Comparison of ENCODE assay signal across 8 cellular contexts in the genomic region with DNA sequence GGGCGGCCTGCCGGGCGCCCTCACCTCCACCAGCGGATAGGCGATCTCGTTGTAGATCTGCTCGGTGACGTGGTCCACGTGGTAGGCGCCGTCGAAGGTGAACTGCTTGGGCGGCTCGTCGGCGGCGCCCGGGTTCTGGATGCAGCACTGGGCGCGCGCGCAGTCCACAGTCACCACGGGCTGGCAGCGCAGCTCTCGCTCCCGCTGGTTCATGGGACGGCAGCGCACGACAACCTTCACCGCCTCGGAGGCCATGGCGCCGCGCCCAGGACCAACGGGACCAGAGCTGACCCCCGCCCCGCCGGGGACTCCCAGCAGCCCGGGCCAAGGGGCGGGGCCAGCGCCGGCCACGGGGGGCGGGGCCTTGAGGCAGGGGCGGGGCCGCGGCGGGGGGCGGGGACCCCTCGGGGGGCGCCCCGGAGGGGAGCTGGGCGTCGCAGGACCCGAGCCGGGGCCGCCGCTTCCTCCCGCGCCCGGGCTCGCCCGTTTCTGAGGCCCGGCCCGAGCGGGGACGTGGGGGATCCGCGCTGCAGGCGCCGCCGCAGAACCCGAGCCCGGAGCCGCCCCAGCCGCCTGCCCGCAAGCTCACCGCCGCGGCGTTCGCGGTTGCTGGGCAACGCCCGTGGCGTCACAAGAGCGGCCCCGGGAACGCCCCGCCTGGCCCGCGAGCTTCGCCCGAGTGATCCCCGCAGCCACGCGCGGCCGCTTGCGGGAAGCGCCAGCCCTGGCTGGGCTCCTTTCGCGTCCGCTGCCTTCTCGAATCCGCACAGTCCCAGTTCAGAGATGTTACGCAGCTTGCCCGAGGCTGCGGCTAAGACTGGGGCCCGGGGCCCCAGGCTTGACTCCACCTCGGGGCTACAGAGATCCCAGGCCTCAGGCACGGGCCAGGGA. TPM values are rescaled to one million over a fixed set of nuclear protein-coding genes. Genes with fewer than 3 reads are reported as not detected.
A peak's percentile ranks its signal among the peaks of the same experiment; 100 is the strongest.
DNase-seq lines count a peak whose midpoint lies in the region; ATAC-seq lines count a peak whose summit lies in the region.

A gene (minus strand): TSS at position 556 of the 891 bp plus-strand sequence. CDS start 301 bp downstream, at position 255.

- intact Hi-C loops in left ventricle myocardium superior (cut with micrococcal nuclease): no loop called here

- POLR2A ChIA-PET in CD8-positive, alpha-beta memory T cell (lab: Charles Lee): no interaction called here

- no peaks in the 10 kb centered on the region for H3K36me3 ChIP-seq in CD8-positive, alpha-beta memory T cell (ENCODE audit: insufficient read depth, low read length)
- no peaks in the 10 kb centered on the region for H3K36me3 ChIP-seq in rectal smooth muscle tissue (ENCODE audit: control insufficient read depth, insufficient read depth, low read length)

- H3K4me1 ChIP-seq in CD8-positive, alpha-beta memory T cell (ENCODE audit: insufficient read depth, low read length): no peaks in the 10 kb centered on the region
- H3K4me1 ChIP-seq in rectal smooth muscle tissue (ENCODE audit: control insufficient read depth, insufficient read depth, low read length): no peaks in the 10 kb centered on the region

- H3K4me3 ChIP-seq in CD8-positive, alpha-beta memory T cell (ENCODE audit: low read length): peak within 1 kb of the TSS; percentile 26
- H3K4me3 ChIP-seq in rectal smooth muscle tissue (ENCODE audit: low read length): peak within 1 kb of the TSS; percentile 54

- DNase-seq in CD8-positive, alpha-beta memory T cell: peak; percentile 33 to 69 (median 67)
- peak; percentile 81 for DNase-seq in HPDE6-E6E7 (ENCODE audit: extremely low spot score)
- DNase-seq in amniotic stem cell (lab: John Stamatoyannopoulos, UW): peak; percentile 67
- DNase-seq in left ventricle myocardium superior: peak; percentile 90
- DNase-seq in SKM-1 treated with dmso at 0.1 percent for 144 hours (lab: John Stamatoyannopoulos, UW; ENCODE audit: unreplicated experiment): no peak
- DNase-seq in KG1 (lab: John Stamatoyannopoulos, UW): no peak

- no peaks in the 10 kb centered on the region for H3K9me3 ChIP-seq in CD8-positive, alpha-beta memory T cell (ENCODE audit: low read length)

- peak within 1 kb of the TSS in 5 of 8 donors; percentile 32 to 66 (median 60) for H3K27ac Mint-ChIP-seq in CD8-positive, alpha-beta memory T cell
- H3K27ac Mint-ChIP-seq in T-helper 1 cell treated with Interleukin-12 subunit alpha and Interleukin-12 subunit beta and Interleukin-4 antibody, amounts not matched to agents 30 μg/mL and 1 μg/mL, for 36 hours: peak within 1 kb of the TSS; percentile 41

- no peaks in the 10 kb centered on the region for H3K27me3 ChIP-seq in CD8-positive, alpha-beta memory T cell (ENCODE audit: insufficient read depth, low read length, poor library complexity, severe bottlenecking)
- peaks cover 7% of the 10 kb centered on the region for H3K27me3 ChIP-seq in rectal smooth muscle tissue (ENCODE audit: control insufficient read depth, insufficient read depth, low read length)

- H3K27me3 Mint-ChIP-seq in CD8-positive, alpha-beta memory T cell: peaks cover 26 to 30% of the 10 kb centered on the region in 2 donors
- peaks cover 42% of the 10 kb centered on the region for H3K27me3 Mint-ChIP-seq in T-helper 1 cell treated with Interleukin-12 subunit alpha and Interleukin-12 subunit beta and Interleukin-4 antibody, amounts not matched to agents 30 μg/mL and 1 μg/mL, for 36 hours (ENCODE audit: low read depth)

- no peaks in the 10 kb centered on the region for H3K36me3 Mint-ChIP-seq in CD8-positive, alpha-beta memory T cell
- H3K36me3 Mint-ChIP-seq in T-helper 1 cell treated with Interleukin-12 subunit alpha and Interleukin-12 subunit beta and Interleukin-4 antibody, amounts not matched to agents 30 μg/mL and 1 μg/mL, for 36 hours (ENCODE audit: low read depth): no peaks in the 10 kb centered on the region

- peak; percentile 91 for ATAC-seq in left ventricle myocardium superior

- no peaks in the 10 kb centered on the region for H3K9me3 Mint-ChIP-seq in CD8-positive, alpha-beta memory T cell
- no peaks in the 10 kb centered on the region for H3K9me3 Mint-ChIP-seq in T-helper 1 cell treated with Interleukin-12 subunit alpha and Interleukin-12 subunit beta and Interleukin-4 antibody, amounts not matched to agents 30 μg/mL and 1 μg/mL, for 36 hours

- peaks cover 0 to 15% (median 8%) of the 10 kb centered on the region in 3 donors for H3K4me1 Mint-ChIP-seq in CD8-positive, alpha-beta memory T cell
- H3K4me1 Mint-ChIP-seq in T-helper 1 cell treated with Interleukin-12 subunit alpha and Interleukin-12 subunit beta and Interleukin-4 antibody, amounts not matched to agents 30 μg/mL and 1 μg/mL, for 36 hours (ENCODE audit: low read depth): peaks cover 9% of the 10 kb centered on the region

- H3K9ac ChIP-seq in rectal smooth muscle tissue (ENCODE audit: low read length): no peak within 1 kb of the TSS

- CTCF ChIA-PET in CD8-positive, alpha-beta memory T cell (lab: Charles Lee): interaction anchor here (1.3 to 2.5 kb wide), 2 partner anchors 21 to 477 kb away, joined by 3 to 11 read pairs; no protein-coding TSS in a partner anchor

- no peak within 1 kb of the TSS for H3K27ac ChIP-seq in CD8-positive, alpha-beta memory T cell (ENCODE audit: low read depth, low read length)
- no peak within 1 kb of the TSS for H3K27ac ChIP-seq in rectal smooth muscle tissue (ENCODE audit: low read depth, low read length)

- H3K4me3 Mint-ChIP-seq in CD8-positive, alpha-beta memory T cell: peak within 1 kb of the TSS; percentile 50 to 88 (median 73)
- peak within 1 kb of the TSS; percentile 67 for H3K4me3 Mint-ChIP-seq in T-helper 1 cell treated with Interleukin-12 subunit alpha and Interleukin-12 subunit beta and Interleukin-4 antibody, amounts not matched to agents 30 μg/mL and 1 μg/mL, for 36 hours

RNA-seq across cellular contexts. Expression of the gene that starts here (rescaled TPM):
- not detected for total RNA-seq in CD8-positive, alpha-beta memory T cell
- not detected for polyA plus RNA-seq in CD8-positive, alpha-beta memory T cell
- total RNA-seq in left ventricle myocardium superior: 3.5 TPM

Comparison
In these comparisons a context has a peak if more than half of its experiments do, and no peak if none do; other contexts are left out.
1. Peak in DNase-seq and H3K4me3 ChIP-seq in CD8-positive, alpha-beta memory T cell; RNA of the gene not detected or under 1 TPM.
2. DNase-seq: peak in HPDE6-E6E7 (single experiment), amniotic stem cell (single experiment) and left ventricle myocardium superior (single experiment); none in SKM-1 treated with dmso at 0.1 percent for 144 hours (single experiment) and KG1 (single experiment).